In the genomic region with DNA sequence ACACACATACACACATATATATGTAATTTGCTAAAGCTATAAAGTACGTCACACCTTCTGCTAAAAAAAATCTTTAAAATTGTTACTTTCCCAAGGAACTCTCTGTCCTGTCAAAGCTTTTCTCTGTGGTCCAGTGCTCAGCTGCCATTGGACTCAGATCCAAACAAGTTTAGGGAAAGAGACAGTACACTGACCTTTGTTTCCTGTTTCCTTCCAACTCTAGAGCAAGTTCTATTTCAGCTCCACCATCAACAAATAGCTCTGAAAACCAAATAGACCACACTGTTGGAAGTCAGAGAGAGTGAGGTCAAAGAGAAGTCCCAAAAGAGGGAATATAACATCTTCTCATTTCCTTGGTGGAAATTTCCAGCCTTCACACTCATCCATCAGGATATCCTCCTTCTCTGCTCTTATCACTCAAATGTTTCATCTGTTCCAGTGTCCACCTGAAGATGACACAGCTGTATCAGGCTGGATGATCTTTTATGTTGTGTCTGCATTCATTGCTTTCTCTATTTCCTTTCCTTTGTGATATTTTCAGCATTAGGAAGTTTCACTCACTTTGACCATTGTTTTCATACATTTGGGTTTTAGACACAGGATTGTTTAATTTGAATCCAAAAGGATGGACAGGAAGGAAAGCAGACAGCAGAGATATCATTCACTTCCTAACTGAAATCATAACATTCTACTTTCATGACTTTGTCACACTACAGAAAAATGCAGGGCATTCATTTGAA, we compare ENCODE assay signal across 2 cellular contexts.
TF ChIP-seq lines count a peak whose summit lies in the region.

No MANE protein-coding gene starts in this region.

TF ChIP-seq in SK-N-SH, 30 proteins besides CTCF, POLR2A, EP300 and RAD21:
- TF ChIP-seq, protein P1, sequence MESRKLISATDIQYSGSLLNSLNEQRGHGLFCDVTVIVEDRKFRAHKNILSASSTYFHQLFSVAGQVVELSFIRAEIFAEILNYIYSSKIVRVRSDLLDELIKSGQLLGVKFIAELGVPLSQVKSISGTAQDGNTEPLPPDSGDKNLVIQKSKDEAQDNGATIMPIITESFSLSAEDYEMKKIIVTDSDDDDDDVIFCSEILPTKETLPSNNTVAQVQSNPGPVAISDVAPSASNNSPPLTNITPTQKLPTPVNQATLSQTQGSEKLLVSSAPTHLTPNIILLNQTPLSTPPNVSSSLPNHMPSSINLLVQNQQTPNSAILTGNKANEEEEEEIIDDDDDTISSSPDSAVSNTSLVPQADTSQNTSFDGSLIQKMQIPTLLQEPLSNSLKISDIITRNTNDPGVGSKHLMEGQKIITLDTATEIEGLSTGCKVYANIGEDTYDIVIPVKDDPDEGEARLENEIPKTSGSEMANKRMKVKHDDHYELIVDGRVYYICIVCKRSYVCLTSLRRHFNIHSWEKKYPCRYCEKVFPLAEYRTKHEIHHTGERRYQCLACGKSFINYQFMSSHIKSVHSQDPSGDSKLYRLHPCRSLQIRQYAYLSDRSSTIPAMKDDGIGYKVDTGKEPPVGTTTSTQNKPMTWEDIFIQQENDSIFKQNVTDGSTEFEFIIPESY (IDR thresholded peaks at IDR 0.05; ENCODE audit: borderline replicate concordance, low read depth): no peak
- no peak for TF ChIP-seq GATA2 (CRISPR knock-in tag; IDR thresholded peaks at IDR 0.05)
- no peak for TF ChIP-seq MXI1 (IDR thresholded peaks at IDR 0.05; ENCODE audit: low read depth, low read length)
- TF ChIP-seq FOXM1 (IDR thresholded peaks at IDR 0.05; ENCODE audit: low read depth): no peak
- no peak for TF ChIP-seq POLR2AphosphoS5 (IDR thresholded peaks at IDR 0.05; ENCODE audit: low read depth, low read length)
- no peak; the same call in 1 of the 2 replicates for TF ChIP-seq TCF12 (IDR thresholded peaks at IDR 0.05)
- TF ChIP-seq, protein P2, sequence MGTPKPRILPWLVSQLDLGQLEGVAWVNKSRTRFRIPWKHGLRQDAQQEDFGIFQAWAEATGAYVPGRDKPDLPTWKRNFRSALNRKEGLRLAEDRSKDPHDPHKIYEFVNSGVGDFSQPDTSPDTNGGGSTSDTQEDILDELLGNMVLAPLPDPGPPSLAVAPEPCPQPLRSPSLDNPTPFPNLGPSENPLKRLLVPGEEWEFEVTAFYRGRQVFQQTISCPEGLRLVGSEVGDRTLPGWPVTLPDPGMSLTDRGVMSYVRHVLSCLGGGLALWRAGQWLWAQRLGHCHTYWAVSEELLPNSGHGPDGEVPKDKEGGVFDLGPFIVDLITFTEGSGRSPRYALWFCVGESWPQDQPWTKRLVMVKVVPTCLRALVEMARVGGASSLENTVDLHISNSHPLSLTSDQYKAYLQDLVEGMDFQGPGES (IDR thresholded peaks at IDR 0.05; ENCODE audit: low read depth, low read length): no peak
- TF ChIP-seq, protein P3, sequence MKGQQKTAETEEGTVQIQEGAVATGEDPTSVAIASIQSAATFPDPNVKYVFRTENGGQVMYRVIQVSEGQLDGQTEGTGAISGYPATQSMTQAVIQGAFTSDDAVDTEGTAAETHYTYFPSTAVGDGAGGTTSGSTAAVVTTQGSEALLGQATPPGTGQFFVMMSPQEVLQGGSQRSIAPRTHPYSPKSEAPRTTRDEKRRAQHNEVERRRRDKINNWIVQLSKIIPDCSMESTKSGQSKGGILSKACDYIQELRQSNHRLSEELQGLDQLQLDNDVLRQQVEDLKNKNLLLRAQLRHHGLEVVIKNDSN (IDR thresholded peaks at IDR 0.05; ENCODE audit: borderline replicate concordance, low read depth): no peak
- no peak for TF ChIP-seq CHD2 (IDR thresholded peaks at IDR 0.05; ENCODE audit: low read length, partially characterized antibody)
- TF ChIP-seq NFIC (IDR thresholded peaks at IDR 0.05; ENCODE audit: borderline replicate concordance): no peak
- TF ChIP-seq FOSL2 (IDR thresholded peaks at IDR 0.05; ENCODE audit: borderline replicate concordance, low read depth): no peak
- TF ChIP-seq, protein P4, sequence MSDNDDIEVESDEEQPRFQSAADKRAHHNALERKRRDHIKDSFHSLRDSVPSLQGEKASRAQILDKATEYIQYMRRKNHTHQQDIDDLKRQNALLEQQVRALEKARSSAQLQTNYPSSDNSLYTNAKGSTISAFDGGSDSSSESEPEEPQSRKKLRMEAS (IDR thresholded peaks at IDR 0.05; ENCODE audit: low read depth): no peak
- TF ChIP-seq, protein P5, sequence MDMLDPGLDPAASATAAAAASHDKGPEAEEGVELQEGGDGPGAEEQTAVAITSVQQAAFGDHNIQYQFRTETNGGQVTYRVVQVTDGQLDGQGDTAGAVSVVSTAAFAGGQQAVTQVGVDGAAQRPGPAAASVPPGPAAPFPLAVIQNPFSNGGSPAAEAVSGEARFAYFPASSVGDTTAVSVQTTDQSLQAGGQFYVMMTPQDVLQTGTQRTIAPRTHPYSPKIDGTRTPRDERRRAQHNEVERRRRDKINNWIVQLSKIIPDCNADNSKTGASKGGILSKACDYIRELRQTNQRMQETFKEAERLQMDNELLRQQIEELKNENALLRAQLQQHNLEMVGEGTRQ (IDR thresholded peaks at IDR 0.05; ENCODE audit: borderline replicate concordance, low read depth, low read length): no peak
- no peak for TF ChIP-seq GABPA (IDR thresholded peaks at IDR 0.05; ENCODE audit: low read depth)
- no peak for TF ChIP-seq EZH2phosphoT487 (IDR thresholded peaks at IDR 0.05; ENCODE audit: borderline replicate concordance, low read depth)

TF ChIP-seq in SK-N-SH treated with all-trans-retinoic acid at 6 μM for 48 hours, 23 proteins besides CTCF, POLR2A, EP300 and RAD21 (continued from another document):
- TF ChIP-seq BACH2 (CRISPR knock-in tag; IDR thresholded peaks at IDR 0.05; ENCODE audit: borderline replicate concordance): no peak
